Comparison of ENCODE assay signal across 9 cellular contexts in genomic region chr9:34610434-34611206, GRCh38. TPM values are rescaled to one million over a fixed set of nuclear protein-coding genes. Genes with fewer than 3 reads are reported as not detected.
A peak's percentile ranks its signal among the peaks of the same experiment; 100 is the strongest.
DNase-seq lines count a peak whose midpoint lies in the region; ATAC-seq, FAIRE-seq and TF ChIP-seq lines count a peak whose summit lies in the region.
"Had no signal": no experiment of that assay in that cellular context is flagged by ENCODE, and none has a peak within 500 bp of the region (broad histone marks: within the 10 kb centered on the region; RNA-seq: fewer than 3 reads in every experiment).

No MANE protein-coding gene starts in this region.

- CTCF ChIA-PET in K562 (lab: Yijun Ruan, JAX; ENCODE audit: low intra/inter-chr PET ratio), result no interaction called here

- H3K79me2 ChIP-seq in K562 (ENCODE audit: control insufficient read depth, insufficient read depth, low read length) (peaks cover 17% of the 10 kb centered on the region), mesendoderm (ENCODE audit: control insufficient read depth, insufficient read depth, low read length) (no peaks in the 10 kb centered on the region)

- POLR2A ChIA-PET in K562 (lab: Yijun Ruan, JAX), result interaction anchor here (1.3 kb wide), 1 partner anchor 10 kb away, joined by 4 read pairs; the partner anchor contains the start of gene DCTN3

- DNase-seq in AML-193 (lab: John Stamatoyannopoulos, UW), result peak; percentile 11 to 19
- DNase-seq in K562 (ENCODE audit: extremely low read depth in 1 of 4, low spot score in 3 of 4), result peak in 1 of 4 experiments; percentile 22
- DNase-seq in mesendoderm, result no peak
- no peak for DNase-seq in OCI-M2 (lab: John Stamatoyannopoulos, UW; ENCODE audit: unreplicated experiment)

- no peaks in the 10 kb centered on the region for H3K9me3 Mint-ChIP-seq in IgD-negative memory B cell

- no peak for FAIRE-seq in K562 (lab: Jason Lieb, UNC)

- H2BK5ac ChIP-seq in mesendoderm (ENCODE audit: low read length), result no peak overlapping the region

- no peaks in the 10 kb centered on the region; the same call in 1 of the 2 replicates for H4K20me1 ChIP-seq in K562 (replicated peaks; ENCODE audit: control insufficient read depth, insufficient read depth, low read length)

- H3K27me3 ChIP-seq in K562 (ENCODE audit: control insufficient read depth in 2 of 2, insufficient read depth in 2 of 2, low read length in 2 of 2) (no peaks in the 10 kb centered on the region), mesendoderm (ENCODE audit: insufficient read depth, low read length, poor library complexity) (no peaks in the 10 kb centered on the region)

- H3K36me3 ChIP-seq in K562 (ENCODE audit: control insufficient read depth, insufficient read depth, low read length) (peaks cover 12% of the 10 kb centered on the region; the same call in 1 of the 3 replicates), mesendoderm (ENCODE audit: control insufficient read depth, insufficient read depth, low read length) (no peaks in the 10 kb centered on the region)

- H3K4me3 ChIP-seq in K562 (peak overlapping the region; percentile 60; the same call in 1 of the 2 replicates), mesendoderm (ENCODE audit: low read length) (no peak overlapping the region)

- intact Hi-C loops in K562 (cut with micrococcal nuclease), result loop anchor here (10.0 kb wide), 1 partner anchor 94 kb away; no protein-coding TSS in a partner anchor

- H4K8ac ChIP-seq in mesendoderm (ENCODE audit: low read depth, low read length), result no peak overlapping the region

- no peak overlapping the region for H3K4ac ChIP-seq in mesendoderm (ENCODE audit: low read depth, low read length)

- in situ Hi-C loops in K562 (cut with MboI), result no loop called here

- H3K4me1 Mint-ChIP-seq in IgD-negative memory B cell, result peaks cover 5 to 17% (median 14%) of the 10 kb centered on the region in 3 donors

- H3K18ac ChIP-seq in mesendoderm (ENCODE audit: low read length), result no peak overlapping the region

- H3K79me1 ChIP-seq in mesendoderm (ENCODE audit: low read length), result no peaks in the 10 kb centered on the region

- H3K27me3 Mint-ChIP-seq in IgD-negative memory B cell, result no peaks in the 10 kb centered on the region

- no peak overlapping the region for H2AK5ac ChIP-seq in mesendoderm (ENCODE audit: low read length)

- H2BK15ac ChIP-seq in mesendoderm (replicated peaks; ENCODE audit: low read depth), result no peak overlapping the region

- no peak overlapping the region for H3K23ac ChIP-seq in mesendoderm (ENCODE audit: low read length)

- H3K4me3 Mint-ChIP-seq in IgD-negative memory B cell, result peak overlapping the region; percentile 16 to 96 (median 76)

- no peaks in the 10 kb centered on the region for H3K9me3 ChIP-seq in K562 (replicated peaks; ENCODE audit: control insufficient read depth, insufficient read depth, low read depth, low read length)

- H3K56ac ChIP-seq in mesendoderm (ENCODE audit: low read length), result peak overlapping the region; percentile 94

- 86% methylated on average over 13 of the region's 20 CpGs for WGBS in K562 (ENCODE audit: insufficient coverage, low coverage, missing lambda C conversion rate)
- no CpG with 5 or more reads among the region's 20 CpGs for WGBS in mesendoderm (ENCODE audit: extremely low coverage, insufficient coverage, low lambda C conversion rate)

- H3K9ac ChIP-seq in K562 (ENCODE audit: insufficient read depth in 1 of 2, low read depth in 2 of 2, low read length in 2 of 2) (peak overlapping the region; percentile 89 to 92), mesendoderm (ENCODE audit: low read length) (no peak overlapping the region)

- TF ChIP-seq EP300 in K562 (IDR thresholded peaks at IDR 0.05; ENCODE audit: low read length), result no peak

- peak overlapping the region in 2 of 3 donors; percentile 21 to 22 for H3K27ac Mint-ChIP-seq in IgD-negative memory B cell

- BruUV-seq in K562 (replicated peaks; lab: Mats Ljungman, UMichigan), result no TSS peak

- no peak for TF ChIP-seq POLR2A in K562 (conservative IDR thresholded peaks at IDR 0.05)

- H2AFZ ChIP-seq in K562 (ENCODE audit: low read depth, low read length), result no peak overlapping the region

- H4K5ac ChIP-seq in mesendoderm (ENCODE audit: low read length), result no peak overlapping the region

- no peak for TF ChIP-seq CTCF in K562 (IDR thresholded peaks at IDR 0.05 in 2 of 3, conservative IDR thresholded peaks at IDR 0.05 in 1 of 3; ENCODE audit: insufficient read depth in 2 of 3, low read depth in 1 of 3, low read length in 3 of 3)

- no peak for TF ChIP-seq RAD21 in K562 (CRISPR knock-in tag; conservative IDR thresholded peaks at IDR 0.05 in 1 of 2, IDR thresholded peaks at IDR 0.05 in 1 of 2)

- H3K4me2 ChIP-seq in K562 (ENCODE audit: insufficient read depth, low read length) (peak overlapping the region; percentile 93), mesendoderm (ENCODE audit: low read length) (no peak overlapping the region)

- no peak overlapping the region for H2BK120ac ChIP-seq in mesendoderm (ENCODE audit: low read depth, low read length)

- ATAC-seq in K562 (no peak), HG03460 (IDR thresholded peaks at IDR 0.05; ENCODE audit: unreplicated experiment) (no peak), HG03342 (IDR thresholded peaks at IDR 0.05; ENCODE audit: unreplicated experiment) (no peak), GM18909 (IDR thresholded peaks at IDR 0.05; ENCODE audit: poor library complexity, unreplicated experiment) (no peak)

- peaks cover 5% of the 10 kb centered on the region for H3K36me3 Mint-ChIP-seq in IgD-negative memory B cell

- H3K4me1 ChIP-seq in K562 (replicated peaks in 1 of 2; ENCODE audit: control insufficient read depth in 2 of 2, insufficient read depth in 2 of 2, low read length in 2 of 2) (peaks cover 10 to 19% of the 10 kb centered on the region in 2 experiments; a peak in 4 of 5 replicates), mesendoderm (ENCODE audit: control insufficient read depth, low read depth, low read length) (peaks cover 3% of the 10 kb centered on the region)

- H3K9me1 ChIP-seq in K562 (ENCODE audit: control insufficient read depth, insufficient read depth, low read length), result no peaks in the 10 kb centered on the region

- H3K27ac ChIP-seq in K562 (ENCODE audit: extremely low read depth, low read depth, low read length), result no peak overlapping the region
- H3K27ac ChIP-seq in mesendoderm (ENCODE audit: low read depth, low read length), result no peak overlapping the region

RNA-seq across cellular contexts. Expression of gene RPP25L, which starts 1.3 kb away (rescaled TPM):
- polyA plus RNA-seq in IgD-negative memory B cell (48.4 TPM), K562 (2011; rRNA removed) (31.5 and 36.7 TPM in 2 replicates), K562 (2014; fragmentation: Illumina TruSeq; extraction: Trizol) (19.7 and 39.2 TPM in 2 replicates), K562 (2014; fragmentation: Nextera tagmentation; extraction: Ambion mirVana) (10 to 100 TPM; 16.3 to 29.0 TPM), K562 (2014; rRNA removed) (43.7 and 48.2 TPM in 2 replicates)
- 4.8 and 13.1 TPM in 2 replicates for total RNA-seq in K562 (2011; cell fraction: chromatin; rRNA removed; ENCODE audit: low replicate concordance)
- 24.3 and 25.9 TPM in 2 replicates for total RNA-seq in K562 (2011; cell fraction: nucleolus; rRNA removed)
- total RNA-seq in K562 (2011; cell fraction: nucleoplasm; rRNA removed), result 14.3 and 16.9 TPM in 2 replicates
- total RNA-seq in K562 (2014; rRNA removed) (42.0 and 51.6 TPM in 2 replicates), K562 (2014; rRNA removed; fragmentation: Illumina TruSeq; extraction: Trizol) (12.1 and 19.1 TPM in 2 replicates), K562 (2015; rRNA removed; fragmentation: Illumina TruSeq; extraction: Trizol) (24.6 and 25.4 TPM in 2 replicates), K562 (2021) (34.9 and 38.2 TPM in 2 replicates)
- polyA plus RNA-seq in K562 (2011; cell fraction: cytosol; rRNA removed), result 43.6 and 104 TPM in 2 replicates
- 25.2 and 35.0 TPM in 2 replicates for polyA plus RNA-seq in K562 (2011; cell fraction: nucleus; rRNA removed)
- 38.1 and 40.0 TPM in 2 replicates for polyA plus RNA-seq in K562 (2012)
- 6.4 and 8.7 TPM in 2 replicates for polyA minus RNA-seq in K562 (2011; rRNA and poly(A)+ RNA removed)
- polyA minus RNA-seq in K562 (2011; cell fraction: cytosol; rRNA and poly(A)+ RNA removed), result 15.8 and 16.4 TPM in 2 replicates
- polyA minus RNA-seq in K562 (2011; cell fraction: nucleus; rRNA and poly(A)+ RNA removed), result 8.1 and 13.2 TPM in 2 replicates
- polyA plus RNA-seq in mesendoderm (2013, experiment 1 of 2), result 19.6 TPM
- 19.3 TPM for polyA plus RNA-seq in mesendoderm (2013, experiment 2 of 2)

RNA-seq across cellular contexts. Expression of gene DCTN3, which starts 9.7 kb away (rescaled TPM):
- polyA plus RNA-seq in IgD-negative memory B cell (113 TPM), K562 (2011; rRNA removed) (44.5 and 76.3 TPM in 2 replicates), K562 (2014; fragmentation: Illumina TruSeq; extraction: Trizol) (41.9 and 47.0 TPM in 2 replicates), K562 (2014; fragmentation: Nextera tagmentation; extraction: Ambion mirVana) (10 to 100 TPM; 11.0 to 26.2 TPM), K562 (2014; rRNA removed) (45.1 and 49.2 TPM in 2 replicates)
- total RNA-seq in K562 (2011; cell fraction: chromatin; rRNA removed; ENCODE audit: low replicate concordance), result 25.9 and 51.8 TPM in 2 replicates
- 32.0 and 36.7 TPM in 2 replicates for total RNA-seq in K562 (2011; cell fraction: nucleolus; rRNA removed)
- total RNA-seq in K562 (2011; cell fraction: nucleoplasm; rRNA removed), result 37.9 and 46.9 TPM in 2 replicates
- total RNA-seq in K562 (2014; rRNA removed) (50.8 and 74.8 TPM in 2 replicates), K562 (2014; rRNA removed; fragmentation: Illumina TruSeq; extraction: Trizol) (30.8 and 31.3 TPM in 2 replicates), K562 (2015; rRNA removed; fragmentation: Illumina TruSeq; extraction: Trizol) (37.2 and 38.2 TPM in 2 replicates), K562 (2021) (51.0 and 53.4 TPM in 2 replicates)
- 55.4 and 58.3 TPM in 2 replicates for polyA plus RNA-seq in K562 (2011; cell fraction: cytosol; rRNA removed)
- 73.3 and 73.7 TPM in 2 replicates for polyA plus RNA-seq in K562 (2011; cell fraction: nucleus; rRNA removed)
- 80.4 and 98.2 TPM in 2 replicates for polyA plus RNA-seq in K562 (2012)
- polyA minus RNA-seq in K562 (2011; rRNA and poly(A)+ RNA removed), result 23.0 and 41.7 TPM in 2 replicates
- 12.4 and 19.5 TPM in 2 replicates for polyA minus RNA-seq in K562 (2011; cell fraction: cytosol; rRNA and poly(A)+ RNA removed)
- 20.6 and 25.7 TPM in 2 replicates for polyA minus RNA-seq in K562 (2011; cell fraction: nucleus; rRNA and poly(A)+ RNA removed)
- 27.5 TPM for polyA plus RNA-seq in mesendoderm (2013, experiment 1 of 2)
- 26.4 TPM for polyA plus RNA-seq in mesendoderm (2013, experiment 2 of 2)

RNA-seq across cellular contexts. Expression of gene ARID3C, which starts 18.2 kb away (rescaled TPM):
- polyA plus RNA-seq in IgD-negative memory B cell, result not detected
- total RNA-seq in K562 (2011; cell fraction: chromatin; rRNA removed; ENCODE audit: low replicate concordance), result not detected in 2 replicates
- total RNA-seq in K562 (2011; cell fraction: nucleolus; rRNA removed), result not detected in 2 replicates
- total RNA-seq in K562 (2011; cell fraction: nucleoplasm; rRNA removed), result not detected in 2 replicates
- total RNA-seq in K562 (2014; rRNA removed), result not detected in 2 replicates
- total RNA-seq in K562 (2014; rRNA removed; fragmentation: Illumina TruSeq; extraction: Trizol), result not detected in 2 replicates
- total RNA-seq in K562 (2015; rRNA removed; fragmentation: Illumina TruSeq; extraction: Trizol), result not detected in 2 replicates
- total RNA-seq in K562 (2021), result not detected in 2 replicates
- not detected in 2 replicates for polyA plus RNA-seq in K562 (2011; rRNA removed)
- not detected in 2 replicates for polyA plus RNA-seq in K562 (2011; cell fraction: cytosol; rRNA removed)
- not detected in 2 replicates for polyA plus RNA-seq in K562 (2011; cell fraction: nucleus; rRNA removed)
- polyA plus RNA-seq in K562 (2012), result not detected in 2 replicates
- not detected in 2 replicates for polyA plus RNA-seq in K562 (2014; fragmentation: Illumina TruSeq; extraction: Trizol)
- not detected for polyA plus RNA-seq in K562 (2014; fragmentation: Nextera tagmentation; extraction: Ambion mirVana)
- polyA plus RNA-seq in K562 (2014; rRNA removed), result not detected in 2 replicates
- not detected in 2 replicates for polyA minus RNA-seq in K562 (2011; rRNA and poly(A)+ RNA removed)
- polyA minus RNA-seq in K562 (2011; cell fraction: cytosol; rRNA and poly(A)+ RNA removed), result not detected in 2 replicates
- polyA minus RNA-seq in K562 (2011; cell fraction: nucleus; rRNA and poly(A)+ RNA removed), result not detected in 2 replicates
- polyA plus RNA-seq in mesendoderm (2013, experiment 1 of 2), result not detected
- polyA plus RNA-seq in mesendoderm (2013, experiment 2 of 2), result not detected
- total RNA-seq: HT1080 had no signal

RNA-seq across cellular contexts. Expression of gene CNTFR, which starts 21.1 kb away (rescaled TPM):
- polyA plus RNA-seq in IgD-negative memory B cell (not detected), K562 (2011; rRNA removed) (not detected in 2 replicates), K562 (2014; fragmentation: Illumina TruSeq; extraction: Trizol) (not detected in 2 replicates), K562 (2014; fragmentation: Nextera tagmentation; extraction: Ambion mirVana) (not detected), K562 (2014; rRNA removed) (not detected in 2 replicates)
- total RNA-seq in K562 (2011; cell fraction: chromatin; rRNA removed; ENCODE audit: low replicate concordance), result not detected in 2 replicates
- total RNA-seq in K562 (2011; cell fraction: nucleolus; rRNA removed), result not detected in 2 replicates
- total RNA-seq in K562 (2011; cell fraction: nucleoplasm; rRNA removed), result not detected in 2 replicates
- total RNA-seq in K562 (2014; rRNA removed) (not detected in 2 replicates), K562 (2014; rRNA removed; fragmentation: Illumina TruSeq; extraction: Trizol) (not detected in 2 replicates), K562 (2015; rRNA removed; fragmentation: Illumina TruSeq; extraction: Trizol) (not detected in 2 replicates), K562 (2021) (not detected in 2 replicates)
- polyA plus RNA-seq in K562 (2011; cell fraction: cytosol; rRNA removed), result not detected in 2 replicates
- not detected in 2 replicates for polyA plus RNA-seq in K562 (2011; cell fraction: nucleus; rRNA removed)
- polyA plus RNA-seq in K562 (2012), result not detected in 2 replicates
- polyA minus RNA-seq in K562 (2011; rRNA and poly(A)+ RNA removed), result not detected in 2 replicates
- polyA minus RNA-seq in K562 (2011; cell fraction: cytosol; rRNA and poly(A)+ RNA removed), result not detected in 2 replicates
- not detected in 2 replicates for polyA minus RNA-seq in K562 (2011; cell fraction: nucleus; rRNA and poly(A)+ RNA removed)
- polyA plus RNA-seq in mesendoderm (2013, experiment 1 of 2), result 4.5 TPM
- polyA plus RNA-seq in mesendoderm (2013, experiment 2 of 2), result 4.3 TPM
- total RNA-seq: HT1080 had no signal

RNA-seq across cellular contexts. Expression of gene SIGMAR1, which starts 27.0 kb away (rescaled TPM):
- polyA plus RNA-seq in IgD-negative memory B cell (63.1 TPM), K562 (2011; rRNA removed) (22.1 and 35.2 TPM in 2 replicates), K562 (2014; fragmentation: Illumina TruSeq; extraction: Trizol) (75.2 and 80.0 TPM in 2 replicates), K562 (2014; fragmentation: Nextera tagmentation; extraction: Ambion mirVana) (10 to 100 TPM in 1 of 2 experiments, 1 to 10 TPM in 1; 6.9 to 16.4 TPM), K562 (2014; rRNA removed) (56.6 and 57.5 TPM in 2 replicates)
- 21.4 and 50.2 TPM in 2 replicates for total RNA-seq in K562 (2011; cell fraction: chromatin; rRNA removed; ENCODE audit: low replicate concordance)
- 73.4 and 78.2 TPM in 2 replicates for total RNA-seq in K562 (2011; cell fraction: nucleolus; rRNA removed)
- 74.2 and 94.8 TPM in 2 replicates for total RNA-seq in K562 (2011; cell fraction: nucleoplasm; rRNA removed)
- total RNA-seq in K562 (2014; rRNA removed) (43.0 and 57.5 TPM in 2 replicates), K562 (2014; rRNA removed; fragmentation: Illumina TruSeq; extraction: Trizol) (31.4 and 33.5 TPM in 2 replicates), K562 (2015; rRNA removed; fragmentation: Illumina TruSeq; extraction: Trizol) (29.9 and 31.2 TPM in 2 replicates), K562 (2021) (50.4 and 55.8 TPM in 2 replicates)
- polyA plus RNA-seq in K562 (2011; cell fraction: cytosol; rRNA removed), result 27.7 and 82.4 TPM in 2 replicates
- polyA plus RNA-seq in K562 (2011; cell fraction: nucleus; rRNA removed), result 21.6 and 54.1 TPM in 2 replicates
- 38.6 and 45.7 TPM in 2 replicates for polyA plus RNA-seq in K562 (2012)
- 11.8 and 22.6 TPM in 2 replicates for polyA minus RNA-seq in K562 (2011; rRNA and poly(A)+ RNA removed)
- polyA minus RNA-seq in K562 (2011; cell fraction: cytosol; rRNA and poly(A)+ RNA removed), result 19.7 and 24.0 TPM in 2 replicates
- polyA minus RNA-seq in K562 (2011; cell fraction: nucleus; rRNA and poly(A)+ RNA removed), result 16.7 and 20.7 TPM in 2 replicates
- polyA plus RNA-seq in mesendoderm (2013, experiment 1 of 2), result 61.1 TPM
- polyA plus RNA-seq in mesendoderm (2013, experiment 2 of 2), result 60.8 TPM

Comparison
In these comparisons a context has a peak if more than half of its experiments do, and no peak if none do; other contexts are left out.
1. DNase-seq: peak in AML-193 (2 of 2); none in mesendoderm (single experiment) and OCI-M2 (single experiment).